ENCODE assay signal across 1 cellular context in genomic region chr6:148509789-148510581, GRCh38.
TF ChIP-seq lines count a peak whose summit lies in the region.

No MANE protein-coding gene starts in this region.

TF ChIP-seq in GM12878, 131 proteins besides CTCF, POLR2A, EP300 and RAD21 (continued from another document):
- TF ChIP-seq PKNOX1 (IDR thresholded peaks at IDR 0.05) (peak; percentile 29; the same call in 1 of the 2 replicates), ELK1 (IDR thresholded peaks at IDR 0.05; ENCODE audit: low read depth, low read length) (no peak)
